1 cellular context compared by ENCODE assay signal in genomic region chr10:100038561-100039071, GRCh38.
A peak's percentile ranks its signal among the peaks of the same experiment; 100 is the strongest.
TF ChIP-seq lines count a peak whose summit lies in the region.

No MANE protein-coding gene starts in this region.

TF ChIP-seq in HepG2, 621 proteins besides CTCF, POLR2A, EP300 and RAD21 (continued from another document and continues in another):
- TF ChIP-seq ZNF564 (CRISPR knock-in tag; IDR thresholded peaks at IDR 0.05) (no peak), STAT6 (CRISPR knock-in tag; IDR thresholded peaks at IDR 0.05; ENCODE audit: borderline replicate concordance) (no peak), ZNF7 (CRISPR knock-in tag; IDR thresholded peaks at IDR 0.05) (no peak), ZEB1 (IDR thresholded peaks at IDR 0.05; ENCODE audit: insufficient replicate concordance, low read depth) (no peak), ZNF652 (CRISPR knock-in tag; IDR thresholded peaks at IDR 0.05; ENCODE audit: borderline replicate concordance, low read depth) (no peak; the same call in 1 of the 2 replicates), ADNP (CRISPR knock-in tag; IDR thresholded peaks at IDR 0.05) (no peak), CC2D1A (CRISPR knock-in tag; IDR thresholded peaks at IDR 0.05) (no peak), IRX3 (CRISPR knock-in tag; IDR thresholded peaks at IDR 0.05; ENCODE audit: borderline replicate concordance, low read depth) (no peak), MXI1 (IDR thresholded peaks at IDR 0.05; ENCODE audit: borderline replicate concordance, low read depth, low read length) (no peak), ETV6 (CRISPR knock-in tag; conservative IDR thresholded peaks at IDR 0.05) (no peak; the same call in 1 of the 2 replicates), ZNF331 (CRISPR knock-in tag; IDR thresholded peaks at IDR 0.05) (no peak), ZFP82 (CRISPR knock-in tag; IDR thresholded peaks at IDR 0.05; ENCODE audit: borderline replicate concordance) (no peak), THRA (CRISPR knock-in tag; IDR thresholded peaks at IDR 0.05; ENCODE audit: borderline replicate concordance) (no peak; the same call in 1 of the 2 replicates), HNRNPLL (IDR thresholded peaks at IDR 0.05; ENCODE audit: low read depth, low read length, poor library complexity, severe bottlenecking) (no peak), IKZF4 (CRISPR knock-in tag; IDR thresholded peaks at IDR 0.05; ENCODE audit: borderline replicate concordance, low read depth, not compliant biosample characterization) (no peak), PATZ1 (CRISPR knock-in tag; IDR thresholded peaks at IDR 0.05) (peak; percentile 15; the same call in 1 of the 2 replicates), SRY (CRISPR knock-in tag; IDR thresholded peaks at IDR 0.05) (no peak), GMEB1 (CRISPR knock-in tag; IDR thresholded peaks at IDR 0.05; ENCODE audit: borderline replicate concordance) (no peak), NFE2L2 (IDR thresholded peaks at IDR 0.05; ENCODE audit: low read length) (no peak), MAFF (IDR thresholded peaks at IDR 0.05; ENCODE audit: low read depth, low read length) (no peak), NR3C1 (CRISPR knock-in tag; IDR thresholded peaks at IDR 0.05) (no peak), ZNF251 (CRISPR knock-in tag; IDR thresholded peaks at IDR 0.05) (no peak), ZNF232 (CRISPR knock-in tag; IDR thresholded peaks at IDR 0.05; ENCODE audit: borderline replicate concordance) (no peak), SMAD9 (CRISPR knock-in tag; IDR thresholded peaks at IDR 0.05) (no peak), MATR3 (CRISPR knock-in tag; IDR thresholded peaks at IDR 0.05) (no peak), ZBED4 (CRISPR knock-in tag; IDR thresholded peaks at IDR 0.05; ENCODE audit: borderline replicate concordance) (no peak), CEBPZ (IDR thresholded peaks at IDR 0.05; ENCODE audit: low read length) (no peak), CBX1 (IDR thresholded peaks at IDR 0.05; ENCODE audit: low read depth) (no peak), MEF2D (CRISPR knock-in tag; IDR thresholded peaks at IDR 0.05) (no peak), ZNF792 (CRISPR knock-in tag; IDR thresholded peaks at IDR 0.05) (no peak), ARHGAP35 (CRISPR knock-in tag; IDR thresholded peaks at IDR 0.05; ENCODE audit: borderline replicate concordance) (no peak), TBX3 (IDR thresholded peaks at IDR 0.05; ENCODE audit: borderline replicate concordance) (no peak), ZKSCAN1 (IDR thresholded peaks at IDR 0.05; ENCODE audit: low read length) (no peak), RARA (CRISPR knock-in tag; IDR thresholded peaks at IDR 0.05) (no peak), ZFP90 (CRISPR knock-in tag; IDR thresholded peaks at IDR 0.05; ENCODE audit: borderline replicate concordance) (no peak), PPARG (CRISPR knock-in tag; conservative IDR thresholded peaks at IDR 0.05) (no peak), CENPT (CRISPR knock-in tag; IDR thresholded peaks at IDR 0.05; ENCODE audit: low read depth) (no peak), HOXD1 (CRISPR knock-in tag; IDR thresholded peaks at IDR 0.05) (no peak), ZSCAN31 (CRISPR knock-in tag; IDR thresholded peaks at IDR 0.05; ENCODE audit: low read depth) (no peak)
- TF ChIP-seq, protein P1, sequence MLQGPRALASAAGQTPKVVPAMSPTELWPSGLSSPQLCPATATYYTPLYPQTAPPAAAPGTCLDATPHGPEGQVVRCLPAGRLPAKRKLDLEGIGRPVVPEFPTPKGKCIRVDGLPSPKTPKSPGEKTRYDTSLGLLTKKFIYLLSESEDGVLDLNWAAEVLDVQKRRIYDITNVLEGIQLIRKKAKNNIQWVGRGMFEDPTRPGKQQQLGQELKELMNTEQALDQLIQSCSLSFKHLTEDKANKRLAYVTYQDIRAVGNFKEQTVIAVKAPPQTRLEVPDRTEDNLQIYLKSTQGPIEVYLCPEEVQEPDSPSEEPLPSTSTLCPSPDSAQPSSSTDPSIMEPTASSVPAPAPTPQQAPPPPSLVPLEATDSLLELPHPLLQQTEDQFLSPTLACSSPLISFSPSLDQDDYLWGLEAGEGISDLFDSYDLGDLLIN (CRISPR knock-in tag; IDR thresholded peaks at IDR 0.05; ENCODE audit: borderline replicate concordance), result no peak
- TF ChIP-seq, protein P2, sequence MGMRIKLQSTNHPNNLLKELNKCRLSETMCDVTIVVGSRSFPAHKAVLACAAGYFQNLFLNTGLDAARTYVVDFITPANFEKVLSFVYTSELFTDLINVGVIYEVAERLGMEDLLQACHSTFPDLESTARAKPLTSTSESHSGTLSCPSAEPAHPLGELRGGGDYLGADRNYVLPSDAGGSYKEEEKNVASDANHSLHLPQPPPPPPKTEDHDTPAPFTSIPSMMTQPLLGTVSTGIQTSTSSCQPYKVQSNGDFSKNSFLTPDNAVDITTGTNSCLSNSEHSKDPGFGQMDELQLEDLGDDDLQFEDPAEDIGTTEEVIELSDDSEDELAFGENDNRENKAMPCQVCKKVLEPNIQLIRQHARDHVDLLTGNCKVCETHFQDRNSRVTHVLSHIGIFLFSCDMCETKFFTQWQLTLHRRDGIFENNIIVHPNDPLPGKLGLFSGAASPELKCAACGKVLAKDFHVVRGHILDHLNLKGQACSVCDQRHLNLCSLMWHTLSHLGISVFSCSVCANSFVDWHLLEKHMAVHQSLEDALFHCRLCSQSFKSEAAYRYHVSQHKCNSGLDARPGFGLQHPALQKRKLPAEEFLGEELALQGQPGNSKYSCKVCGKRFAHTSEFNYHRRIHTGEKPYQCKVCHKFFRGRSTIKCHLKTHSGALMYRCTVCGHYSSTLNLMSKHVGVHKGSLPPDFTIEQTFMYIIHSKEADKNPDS (CRISPR knock-in tag; IDR thresholded peaks at IDR 0.05), result no peak
- TF ChIP-seq, protein P3, sequence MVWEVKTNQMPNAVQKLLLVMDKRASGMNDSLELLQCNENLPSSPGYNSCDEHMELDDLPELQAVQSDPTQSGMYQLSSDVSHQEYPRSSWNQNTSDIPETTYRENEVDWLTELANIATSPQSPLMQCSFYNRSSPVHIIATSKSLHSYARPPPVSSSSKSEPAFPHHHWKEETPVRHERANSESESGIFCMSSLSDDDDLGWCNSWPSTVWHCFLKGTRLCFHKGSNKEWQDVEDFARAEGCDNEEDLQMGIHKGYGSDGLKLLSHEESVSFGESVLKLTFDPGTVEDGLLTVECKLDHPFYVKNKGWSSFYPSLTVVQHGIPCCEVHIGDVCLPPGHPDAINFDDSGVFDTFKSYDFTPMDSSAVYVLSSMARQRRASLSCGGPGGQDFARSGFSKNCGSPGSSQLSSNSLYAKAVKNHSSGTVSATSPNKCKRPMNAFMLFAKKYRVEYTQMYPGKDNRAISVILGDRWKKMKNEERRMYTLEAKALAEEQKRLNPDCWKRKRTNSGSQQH (CRISPR knock-in tag; IDR thresholded peaks at IDR 0.05; ENCODE audit: low read depth), result no peak
- TF ChIP-seq, protein P4, sequence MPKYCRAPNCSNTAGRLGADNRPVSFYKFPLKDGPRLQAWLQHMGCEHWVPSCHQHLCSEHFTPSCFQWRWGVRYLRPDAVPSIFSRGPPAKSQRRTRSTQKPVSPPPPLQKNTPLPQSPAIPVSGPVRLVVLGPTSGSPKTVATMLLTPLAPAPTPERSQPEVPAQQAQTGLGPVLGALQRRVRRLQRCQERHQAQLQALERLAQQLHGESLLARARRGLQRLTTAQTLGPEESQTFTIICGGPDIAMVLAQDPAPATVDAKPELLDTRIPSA (CRISPR knock-in tag; IDR thresholded peaks at IDR 0.05; ENCODE audit: borderline replicate concordance), result no peak
